Comparison of ENCODE assay signal across 10 cellular contexts in genomic region chr17:33667052-33667509, GRCh38.
DNase-seq lines count a peak whose midpoint lies in the region; ATAC-seq and TF ChIP-seq lines count a peak whose summit lies in the region.
"Had no signal": no experiment of that assay in that cellular context is flagged by ENCODE, and none has a peak within 500 bp of the region (broad histone marks: within the 10 kb centered on the region; RNA-seq: fewer than 3 reads in every experiment).

No MANE protein-coding gene starts in this region.

- H3K27ac Mint-ChIP-seq in Calu3 (ENCODE audit: unreplicated experiment): peak overlapping the region; percentile 44
- H3K27ac Mint-ChIP-seq: H9 had no signal

- DNase-seq in Calu3 (peak; percentile 6), foreskin keratinocyte (peak; percentile 25), H4 (ENCODE audit: low spot score) (no peak), HK-2 (ENCODE audit: unreplicated experiment) (no peak), inferior parietal cortex (ENCODE audit: extremely low spot score) (no peak)
- DNase-seq: colonic mucosa, H9 had no signal

- H3K9me2 ChIP-seq in SU-DHL-6 (replicated peaks; ENCODE audit: insufficient read depth, low read length): no peaks in the 10 kb centered on the region

- H3K9me3 Mint-ChIP-seq in Calu3 (ENCODE audit: low read depth, unreplicated experiment): no peaks in the 10 kb centered on the region
- H3K9me3 Mint-ChIP-seq: H9 had no signal

- BruUV-seq in Calu3 (replicated peaks; lab: Mats Ljungman, UMichigan): no TSS peak

- no peak overlapping the region for H2AFZ ChIP-seq in SU-DHL-6 (ENCODE audit: low read depth, low read length, severe bottlenecking)

- TF ChIP-seq CTCF in Calu3 (IDR thresholded peaks at IDR 0.05; ENCODE audit: unreplicated experiment) (no peak), SU-DHL-6 (IDR thresholded peaks at IDR 0.05; ENCODE audit: insufficient read depth, low read length, poor library complexity, severe bottlenecking) (no peak), foreskin keratinocyte (conservative IDR thresholded peaks at IDR 0.05) (no peak)

- no peaks in the 10 kb centered on the region for H3K36me3 ChIP-seq in SU-DHL-6 (ENCODE audit: low read length)
- H3K36me3 ChIP-seq: colonic mucosa had no signal

- H3K79me2 ChIP-seq in SU-DHL-6 (ENCODE audit: insufficient read depth, low read length): no peaks in the 10 kb centered on the region

- intact Hi-C loops in Calu3 (cut with micrococcal nuclease; ENCODE audit: unreplicated experiment): no loop called here

- peaks cover 49% of the 10 kb centered on the region for H3K27me3 Mint-ChIP-seq in Calu3 (ENCODE audit: unreplicated experiment)

- H3K4me1 ChIP-seq in foreskin keratinocyte: no peaks in the 10 kb centered on the region
- H3K4me1 ChIP-seq: colonic mucosa had no signal

- peak overlapping the region; percentile 32 for H3K4me2 ChIP-seq in SU-DHL-6 (ENCODE audit: low read depth, low read length, poor library complexity, severe bottlenecking)

- H3K36me3 Mint-ChIP-seq in Calu3 (ENCODE audit: insufficient read depth, unreplicated experiment): no peaks in the 10 kb centered on the region

- H3K9me3 ChIP-seq in SU-DHL-6 (ENCODE audit: insufficient read depth, low read length): no peaks in the 10 kb centered on the region
- H3K9me3 ChIP-seq: colonic mucosa had no signal

- ATAC-seq in GM21619 (IDR thresholded peaks at IDR 0.05; ENCODE audit: unreplicated experiment): peak; percentile 57
- peak; percentile 91 for ATAC-seq in foreskin keratinocyte
- ATAC-seq in GM18909 (IDR thresholded peaks at IDR 0.05; ENCODE audit: poor library complexity, unreplicated experiment): no peak

- no peak overlapping the region for H3K4me3 Mint-ChIP-seq in Calu3 (ENCODE audit: low read depth, unreplicated experiment)
- H3K4me3 Mint-ChIP-seq: H9 had no signal

- H3K4me3 ChIP-seq in SU-DHL-6 (ENCODE audit: insufficient read depth, low read length, poor library complexity, severe bottlenecking): no peak overlapping the region
- H3K4me3 ChIP-seq: colonic mucosa had no signal

- peak overlapping the region; percentile 5; the same call in 1 of the 2 replicates for H3K9ac ChIP-seq in SU-DHL-6 (ENCODE audit: low read length)

- peak overlapping the region; percentile 68 for H3K27ac ChIP-seq in SU-DHL-6 (ENCODE audit: low read depth, low read length)
- H3K27ac ChIP-seq in foreskin keratinocyte: no peak overlapping the region
- H3K27ac ChIP-seq: colonic mucosa had no signal

- no peaks in the 10 kb centered on the region for H3K4me1 Mint-ChIP-seq in Calu3 (ENCODE audit: low read depth, unreplicated experiment)
- H3K4me1 Mint-ChIP-seq: H9 had no signal

- H3K27me3 ChIP-seq in SU-DHL-6 (ENCODE audit: low read length) (no peaks in the 10 kb centered on the region), foreskin keratinocyte (no peaks in the 10 kb centered on the region)
- H3K27me3 ChIP-seq: colonic mucosa had no signal

- no peaks in the 10 kb centered on the region; the same call in 1 of the 2 replicates for H3F3A ChIP-seq in SU-DHL-6 (ENCODE audit: insufficient read depth)

- CTCF ChIA-PET in Calu3 (lab: Charles Lee): no interaction called here

- H4K20me1 ChIP-seq in SU-DHL-6 (ENCODE audit: low read depth, low read length): no peaks in the 10 kb centered on the region

Comparison
In these comparisons a context has a peak if more than half of its experiments do, and no peak if none do; other contexts are left out.
1. DNase-seq: peak in Calu3 (single experiment) and foreskin keratinocyte (2 of 2); none in H4 (single experiment), HK-2 (single experiment) and inferior parietal cortex (single experiment).